In the genomic region with DNA sequence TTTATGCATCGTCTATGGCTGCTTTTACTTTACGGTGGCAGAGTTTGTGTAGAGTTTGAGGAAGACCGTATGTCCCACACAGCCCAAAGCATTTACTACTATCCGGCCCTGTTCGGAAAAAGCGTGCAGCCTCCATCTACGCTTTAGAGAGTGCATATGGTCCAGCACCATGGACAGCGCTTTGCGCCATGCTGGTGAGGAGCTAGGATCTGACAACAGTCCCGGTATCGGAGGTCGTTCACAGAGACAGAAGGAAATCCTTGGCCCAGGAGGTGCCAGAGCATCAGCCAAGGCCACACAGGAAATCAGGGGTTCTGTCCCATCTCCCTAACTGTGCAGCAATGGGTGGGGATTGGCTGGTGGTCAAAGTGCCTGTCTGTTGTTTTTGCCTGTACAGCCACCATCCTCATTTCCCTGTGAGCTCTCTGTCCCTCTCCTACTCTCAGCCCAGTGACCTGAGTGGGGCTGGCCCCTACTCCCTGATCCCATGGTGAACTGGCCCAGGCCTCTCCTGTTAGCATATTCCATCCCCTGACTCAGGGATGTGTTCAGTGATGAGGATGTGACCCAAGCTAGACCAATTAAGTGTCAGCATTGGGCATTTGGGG, we compare ENCODE assay signal across 2 cellular contexts.
A peak's percentile ranks its signal among the peaks of the same experiment; 100 is the strongest.
TF ChIP-seq lines count a peak whose summit lies in the region.

No MANE protein-coding gene starts in this region.

TF ChIP-seq in SK-N-SH, 30 proteins besides CTCF, POLR2A, EP300 and RAD21:
- TF ChIP-seq, protein P1, sequence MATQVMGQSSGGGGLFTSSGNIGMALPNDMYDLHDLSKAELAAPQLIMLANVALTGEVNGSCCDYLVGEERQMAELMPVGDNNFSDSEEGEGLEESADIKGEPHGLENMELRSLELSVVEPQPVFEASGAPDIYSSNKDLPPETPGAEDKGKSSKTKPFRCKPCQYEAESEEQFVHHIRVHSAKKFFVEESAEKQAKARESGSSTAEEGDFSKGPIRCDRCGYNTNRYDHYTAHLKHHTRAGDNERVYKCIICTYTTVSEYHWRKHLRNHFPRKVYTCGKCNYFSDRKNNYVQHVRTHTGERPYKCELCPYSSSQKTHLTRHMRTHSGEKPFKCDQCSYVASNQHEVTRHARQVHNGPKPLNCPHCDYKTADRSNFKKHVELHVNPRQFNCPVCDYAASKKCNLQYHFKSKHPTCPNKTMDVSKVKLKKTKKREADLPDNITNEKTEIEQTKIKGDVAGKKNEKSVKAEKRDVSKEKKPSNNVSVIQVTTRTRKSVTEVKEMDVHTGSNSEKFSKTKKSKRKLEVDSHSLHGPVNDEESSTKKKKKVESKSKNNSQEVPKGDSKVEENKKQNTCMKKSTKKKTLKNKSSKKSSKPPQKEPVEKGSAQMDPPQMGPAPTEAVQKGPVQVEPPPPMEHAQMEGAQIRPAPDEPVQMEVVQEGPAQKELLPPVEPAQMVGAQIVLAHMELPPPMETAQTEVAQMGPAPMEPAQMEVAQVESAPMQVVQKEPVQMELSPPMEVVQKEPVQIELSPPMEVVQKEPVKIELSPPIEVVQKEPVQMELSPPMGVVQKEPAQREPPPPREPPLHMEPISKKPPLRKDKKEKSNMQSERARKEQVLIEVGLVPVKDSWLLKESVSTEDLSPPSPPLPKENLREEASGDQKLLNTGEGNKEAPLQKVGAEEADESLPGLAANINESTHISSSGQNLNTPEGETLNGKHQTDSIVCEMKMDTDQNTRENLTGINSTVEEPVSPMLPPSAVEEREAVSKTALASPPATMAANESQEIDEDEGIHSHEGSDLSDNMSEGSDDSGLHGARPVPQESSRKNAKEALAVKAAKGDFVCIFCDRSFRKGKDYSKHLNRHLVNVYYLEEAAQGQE (IDR thresholded peaks at IDR 0.05; ENCODE audit: low read depth, low read length), result peak; percentile 99
- TF ChIP-seq, protein P2, sequence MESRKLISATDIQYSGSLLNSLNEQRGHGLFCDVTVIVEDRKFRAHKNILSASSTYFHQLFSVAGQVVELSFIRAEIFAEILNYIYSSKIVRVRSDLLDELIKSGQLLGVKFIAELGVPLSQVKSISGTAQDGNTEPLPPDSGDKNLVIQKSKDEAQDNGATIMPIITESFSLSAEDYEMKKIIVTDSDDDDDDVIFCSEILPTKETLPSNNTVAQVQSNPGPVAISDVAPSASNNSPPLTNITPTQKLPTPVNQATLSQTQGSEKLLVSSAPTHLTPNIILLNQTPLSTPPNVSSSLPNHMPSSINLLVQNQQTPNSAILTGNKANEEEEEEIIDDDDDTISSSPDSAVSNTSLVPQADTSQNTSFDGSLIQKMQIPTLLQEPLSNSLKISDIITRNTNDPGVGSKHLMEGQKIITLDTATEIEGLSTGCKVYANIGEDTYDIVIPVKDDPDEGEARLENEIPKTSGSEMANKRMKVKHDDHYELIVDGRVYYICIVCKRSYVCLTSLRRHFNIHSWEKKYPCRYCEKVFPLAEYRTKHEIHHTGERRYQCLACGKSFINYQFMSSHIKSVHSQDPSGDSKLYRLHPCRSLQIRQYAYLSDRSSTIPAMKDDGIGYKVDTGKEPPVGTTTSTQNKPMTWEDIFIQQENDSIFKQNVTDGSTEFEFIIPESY (IDR thresholded peaks at IDR 0.05; ENCODE audit: borderline replicate concordance, low read depth), result no peak
- TF ChIP-seq TEAD4 (IDR thresholded peaks at IDR 0.05; ENCODE audit: borderline replicate concordance, insufficient read depth), result no peak
TF ChIP-seq in SK-N-SH: peak in this region for 1.

TF ChIP-seq in GM12878, 131 proteins besides CTCF, POLR2A, EP300 and RAD21:
- TF ChIP-seq TCF12 (IDR thresholded peaks at IDR 0.05; ENCODE audit: low read depth, low read length) (no peak), YY1 (IDR thresholded peaks at IDR 0.05; ENCODE audit: low read depth, low read length) (peak; percentile 66)
- TF ChIP-seq, protein P1 (IDR thresholded peaks at IDR 0.05; ENCODE audit: low read depth, low read length), result peak; percentile 97
